Comparison of ENCODE assay signal across 34 cellular contexts in the genomic region with DNA sequence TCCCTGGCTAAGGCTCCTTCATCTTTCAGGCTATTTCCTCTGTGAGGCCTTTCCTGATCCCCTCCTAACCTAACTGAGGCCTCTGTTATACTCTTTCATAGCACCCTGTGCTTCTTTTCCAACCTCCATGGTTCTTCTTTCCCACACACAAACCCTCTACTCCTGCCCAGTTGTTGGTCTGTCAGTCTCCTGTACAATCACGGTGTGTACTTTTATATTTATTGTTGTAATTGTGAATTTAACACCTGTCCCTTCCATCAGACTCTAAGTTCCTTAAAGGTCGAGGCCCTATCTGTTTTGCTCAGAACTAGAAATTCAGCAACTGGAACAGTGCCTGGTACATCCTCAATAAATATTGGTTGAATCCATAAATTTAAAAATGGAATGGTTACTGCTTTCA.
"Had no signal": no experiment of that assay in that cellular context is flagged by ENCODE, and none has a peak within 500 bp of the region (broad histone marks: within the 10 kb centered on the region; RNA-seq: fewer than 3 reads in every experiment).

No MANE protein-coding gene starts in this region.

- DNase-seq: Karpas-422, Kasumi-1, MG63, MM.1S, MV-4-11, NCI-H1048, NCI-H1092, NCI-H1092 treated with DMSO at 0.1 percent for 48 hours, NCI-H1105, NCI-H1105 treated with DMSO at 0.1 percent for 48 hours, NCI-H1417, NCI-H1417 treated with DMSO at 0.1 percent for 48 hours, NCI-H1436, NCI-H1436 treated with DMSO at 0.1 percent for 48 hours, NCI-H146, NCI-H1694, NCI-H1694 treated with DMSO at 0.1 percent for 48 hours, NCI-H187, NCI-H187 treated with DMSO at 0.1 percent for 48 hours, NCI-H1930, NCI-H2029, NCI-H2029 treated with DMSO at 0.1 percent for 48 hours, NCI-H2081, NCI-H2081 treated with DMSO at 0.1 percent for 48 hours, NCI-H2107, NCI-H2171, NCI-H2227 treated with DMSO at 0.1 percent for 48 hours, NCI-H226, NCI-H345, NCI-H446, NCI-H446 treated with DMSO at 0.1 percent for 48 hours, NCI-H510A, NCI-H510A treated with DMSO at 0.1 percent for 48 hours, NCI-H524 had no signal

- H3K4me3 ChIP-seq: MG63 had no signal

- H3K27me3 ChIP-seq: MG63 had no signal

- H3K36me3 ChIP-seq: MG63 had no signal

- H3K9me3 ChIP-seq: MG63 had no signal
